4 cellular contexts compared by ENCODE assay signal in genomic region chr1:36322085-36322785, GRCh38.
TF ChIP-seq lines count a peak whose summit lies in the region.

No MANE protein-coding gene starts in this region.

TF ChIP-seq in SK-N-SH, 30 proteins besides CTCF, POLR2A, EP300 and RAD21:
- TF ChIP-seq MXI1 (IDR thresholded peaks at IDR 0.05; ENCODE audit: low read depth, low read length): no peak
- TF ChIP-seq TEAD4 (IDR thresholded peaks at IDR 0.05; ENCODE audit: borderline replicate concordance, insufficient read depth): no peak
- no peak for TF ChIP-seq RCOR1 (IDR thresholded peaks at IDR 0.05; ENCODE audit: low read length)
- no peak for TF ChIP-seq FOSL2 (IDR thresholded peaks at IDR 0.05; ENCODE audit: borderline replicate concordance, low read depth)
- no peak for TF ChIP-seq CHD2 (IDR thresholded peaks at IDR 0.05; ENCODE audit: low read length, partially characterized antibody)
- no peak for TF ChIP-seq FOXM1 (IDR thresholded peaks at IDR 0.05; ENCODE audit: low read depth)
- TF ChIP-seq ELF1 (IDR thresholded peaks at IDR 0.05): no peak
- TF ChIP-seq NRF1 (IDR thresholded peaks at IDR 0.05; ENCODE audit: low read depth, low read length): no peak
- TF ChIP-seq USF2 (IDR thresholded peaks at IDR 0.05; ENCODE audit: borderline replicate concordance, low read depth, low read length): no peak

TF ChIP-seq in SK-N-SH treated with all-trans-retinoic acid at 6 μM for 48 hours, 23 proteins besides CTCF, POLR2A, EP300 and RAD21:
- TF ChIP-seq ZFP3 (CRISPR knock-in tag; IDR thresholded peaks at IDR 0.05) (no peak), RARB (CRISPR knock-in tag; IDR thresholded peaks at IDR 0.05) (no peak), OSR1 (CRISPR knock-in tag; IDR thresholded peaks at IDR 0.05) (no peak), POU6F1 (CRISPR knock-in tag; IDR thresholded peaks at IDR 0.05; ENCODE audit: borderline replicate concordance, low read depth) (no peak), PPARA (CRISPR knock-in tag; IDR thresholded peaks at IDR 0.05; ENCODE audit: borderline replicate concordance) (no peak), BACH2 (CRISPR knock-in tag; IDR thresholded peaks at IDR 0.05; ENCODE audit: borderline replicate concordance) (no peak), ISL1 (CRISPR knock-in tag; IDR thresholded peaks at IDR 0.05) (no peak), CSRNP3 (CRISPR knock-in tag; IDR thresholded peaks at IDR 0.05) (no peak), ZFP30 (CRISPR knock-in tag; IDR thresholded peaks at IDR 0.05) (no peak), ZNF70 (CRISPR knock-in tag; IDR thresholded peaks at IDR 0.05) (no peak), CSDC2 (CRISPR knock-in tag; IDR thresholded peaks at IDR 0.05) (no peak)

TF ChIP-seq in K562, 482 proteins besides CTCF, POLR2A, EP300 and RAD21 (continues in another document):
- TF ChIP-seq ZNF830 (CRISPR knock-in tag; IDR thresholded peaks at IDR 0.05) (no peak), GTF2E2 (tag; IDR thresholded peaks at IDR 0.05) (no peak), ZBTB33 (CRISPR knock-in tag; IDR thresholded peaks at IDR 0.05) (peak; percentile 97), PRPF4 (IDR thresholded peaks at IDR 0.05; ENCODE audit: insufficient read depth, low read depth, low read length, poor library complexity, severe bottlenecking) (peak; percentile 88), STAT5B (CRISPR knock-in tag; IDR thresholded peaks at IDR 0.05) (no peak), ZNF121 (CRISPR knock-in tag; conservative IDR thresholded peaks at IDR 0.05) (no peak), THAP12 (CRISPR knock-in tag; IDR thresholded peaks at IDR 0.05) (peak; percentile 26; the same call in 1 of the 2 replicates), YBX1 (IDR thresholded peaks at IDR 0.05) (no peak), ZBTB8A (IDR thresholded peaks at IDR 0.05; ENCODE audit: partially characterized antibody) (no peak), TSC22D4 (tag; IDR thresholded peaks at IDR 0.05) (no peak), E2F6 (IDR thresholded peaks at IDR 0.05; ENCODE audit: borderline replicate concordance in 1 of 2, extremely low read depth in 1 of 2, insufficient read depth in 1 of 2, insufficient read length in 1 of 2, low read depth in 1 of 2, low read length in 1 of 2, poor library complexity in 1 of 2, severe bottlenecking in 1 of 2) (peak in 1 of 2 experiments; percentile 8), ZBTB34 (CRISPR knock-in tag; IDR thresholded peaks at IDR 0.05) (no peak), ZSCAN29 (IDR thresholded peaks at IDR 0.05) (no peak), MITF (IDR thresholded peaks at IDR 0.05) (no peak), HDAC8 (tag; IDR thresholded peaks at IDR 0.05) (no peak), NR4A1 (CRISPR knock-in tag; IDR thresholded peaks at IDR 0.05) (no peak), NR4A1 (tag; IDR thresholded peaks at IDR 0.05) (no peak), SRSF3 (IDR thresholded peaks at IDR 0.05; ENCODE audit: insufficient read depth, low read length) (no peak), ZNF316 (IDR thresholded peaks at IDR 0.05) (no peak), EGR1 (conservative IDR thresholded peaks at IDR 0.05) (0 out of 2 replicates have a peak, but pooled peaks have one; percentile 15), ZNF551 (CRISPR knock-in tag; IDR thresholded peaks at IDR 0.05) (no peak)

TF ChIP-seq in HepG2, 621 proteins besides CTCF, POLR2A, EP300 and RAD21:
- TF ChIP-seq ZBTB38 (CRISPR knock-in tag; IDR thresholded peaks at IDR 0.05) (peak; percentile 67), TFDP2 (CRISPR knock-in tag; IDR thresholded peaks at IDR 0.05) (no peak), ZNF576 (CRISPR knock-in tag; IDR thresholded peaks at IDR 0.05) (no peak), ZNF780A (CRISPR knock-in tag; IDR thresholded peaks at IDR 0.05) (no peak), MAFF (IDR thresholded peaks at IDR 0.05; ENCODE audit: low read depth, low read length) (no peak), FOSL2 (CRISPR knock-in tag; IDR thresholded peaks at IDR 0.05) (no peak), AGO2 (optimal IDR thresholded peaks at IDR 0.05; ENCODE audit: low read depth, low read length) (peak; percentile 5), RBFOX2 (IDR thresholded peaks at IDR 0.05; ENCODE audit: low read depth, low read length) (peak; percentile 51; the same call in 1 of the 2 replicates), ZNF841 (CRISPR knock-in tag; IDR thresholded peaks at IDR 0.05; ENCODE audit: borderline replicate concordance) (no peak), ZNF749 (CRISPR knock-in tag; IDR thresholded peaks at IDR 0.05; ENCODE audit: borderline replicate concordance) (no peak), FOXC1 (CRISPR knock-in tag; IDR thresholded peaks at IDR 0.05; ENCODE audit: borderline replicate concordance) (no peak)
TF ChIP-seq in HepG2: peak in this region for 3.
